Comparison of ENCODE assay signal across 1 cellular context in genomic region chr1:154386643-154387352, GRCh38.
TF ChIP-seq lines count a peak whose summit lies in the region.

No MANE protein-coding gene starts in this region.

TF ChIP-seq in GM12878, 131 proteins besides CTCF, POLR2A, EP300 and RAD21 (continued from another document and continues in another):
- TF ChIP-seq PRDM15 (CRISPR knock-in tag; IDR thresholded peaks at IDR 0.05) (no peak), YY1 (IDR thresholded peaks at IDR 0.05; ENCODE audit: low read depth, low read length) (no peak), TCF3 (IDR thresholded peaks at IDR 0.05; ENCODE audit: borderline replicate concordance, insufficient read depth, low read depth, low read length) (no peak), WRNIP1 (IDR thresholded peaks at IDR 0.05; ENCODE audit: borderline replicate concordance, low read depth, low read length) (no peak), HSF1 (IDR thresholded peaks at IDR 0.05; ENCODE audit: low read depth, low read length) (no peak), CBFB (IDR thresholded peaks at IDR 0.05; ENCODE audit: low read depth) (no peak), MTA2 (IDR thresholded peaks at IDR 0.05; ENCODE audit: low read depth) (peak; percentile 33), STAT3 (IDR thresholded peaks at IDR 0.05; ENCODE audit: low read depth, low read length) (no peak), MYB (IDR thresholded peaks at IDR 0.05; ENCODE audit: borderline replicate concordance, low read depth, low read length) (no peak), MEF2A (IDR thresholded peaks at IDR 0.05; ENCODE audit: insufficient read depth, low read depth, low read length) (no peak), SREBF1 (IDR thresholded peaks at IDR 0.05; ENCODE audit: low read length) (no peak), SRF (IDR thresholded peaks at IDR 0.05; ENCODE audit: low read depth in 2 of 2, low read length in 2 of 2) (no peak), IKZF1 (conservative IDR thresholded peaks at IDR 0.05) (peak; percentile 84), TCF7 (IDR thresholded peaks at IDR 0.05; ENCODE audit: borderline replicate concordance) (no peak), SKIL (IDR thresholded peaks at IDR 0.05; ENCODE audit: low read depth, poor library complexity, severe bottlenecking) (peak; percentile 92), E2F4 (IDR thresholded peaks at IDR 0.05; ENCODE audit: low read depth, low read length) (no peak), CBX5 (IDR thresholded peaks at IDR 0.05; ENCODE audit: low read depth) (no peak), NKRF (conservative IDR thresholded peaks at IDR 0.05) (no peak), PML (IDR thresholded peaks at IDR 0.05; ENCODE audit: low read length) (no peak), HDGF (IDR thresholded peaks at IDR 0.05) (no peak), ATF7 (IDR thresholded peaks at IDR 0.05; ENCODE audit: low read depth) (peak; percentile 76), CHD1 (IDR thresholded peaks at IDR 0.05; ENCODE audit: low read depth, low read length) (no peak), ZNF592 (IDR thresholded peaks at IDR 0.05) (no peak), RCOR1 (conservative IDR thresholded peaks at IDR 0.05; ENCODE audit: low read depth, low read length) (no peak), CBX3 (IDR thresholded peaks at IDR 0.05; ENCODE audit: borderline replicate concordance, low read depth) (no peak), NR2F1 (conservative IDR thresholded peaks at IDR 0.05) (peak; percentile 33), TARDBP (IDR thresholded peaks at IDR 0.05; ENCODE audit: borderline replicate concordance) (no peak), MXI1 (IDR thresholded peaks at IDR 0.05; ENCODE audit: low read depth, low read length) (no peak), POLR2AphosphoS2 (IDR thresholded peaks at IDR 0.05; ENCODE audit: low read depth, low read length) (no peak), PKNOX1 (IDR thresholded peaks at IDR 0.05) (peak; percentile 11; the same call in 1 of the 2 replicates), SMAD1 (IDR thresholded peaks at IDR 0.05; ENCODE audit: low read depth, partially characterized antibody) (peak; percentile 39), ZNF217 (IDR thresholded peaks at IDR 0.05) (no peak), BCLAF1 (IDR thresholded peaks at IDR 0.05) (no peak), BRCA1 (IDR thresholded peaks at IDR 0.05; ENCODE audit: low read depth, low read length) (no peak), NBN (IDR thresholded peaks at IDR 0.05) (peak; percentile 12; the same call in 1 of the 2 replicates), HCFC1 (IDR thresholded peaks at IDR 0.05; ENCODE audit: low read length) (no peak), E2F8 (IDR thresholded peaks at IDR 0.05; ENCODE audit: low read depth, partially characterized antibody) (no peak)
